ENCODE assay signal across 1 cellular context in genomic region chr3:196440696-196441095, GRCh38.
TF ChIP-seq lines count a peak whose summit lies in the region.

No MANE protein-coding gene starts in this region.

TF ChIP-seq in IMR-90, 13 proteins besides CTCF, POLR2A, EP300 and RAD21:
- no peak for TF ChIP-seq MAZ (IDR thresholded peaks at IDR 0.05; ENCODE audit: borderline replicate concordance, low read depth, low read length)
- no peak for TF ChIP-seq NFE2L2 (IDR thresholded peaks at IDR 0.05; ENCODE audit: low read depth, low read length)
- no peak for TF ChIP-seq CEBPB (IDR thresholded peaks at IDR 0.05; ENCODE audit: low read depth, low read length)
- no peak for TF ChIP-seq BHLHE40 (IDR thresholded peaks at IDR 0.05; ENCODE audit: low read depth, low read length)
- TF ChIP-seq USF2 (IDR thresholded peaks at IDR 0.05; ENCODE audit: low read depth, low read length): no peak
- no peak for TF ChIP-seq SMC3 (IDR thresholded peaks at IDR 0.05; ENCODE audit: low read depth, low read length)
- no peak for TF ChIP-seq FOS (IDR thresholded peaks at IDR 0.05; ENCODE audit: low read depth, low read length)
- no peak for TF ChIP-seq RFX5 (IDR thresholded peaks at IDR 0.05; ENCODE audit: low read depth, low read length)
- no peak for TF ChIP-seq MXI1 (IDR thresholded peaks at IDR 0.05; ENCODE audit: borderline replicate concordance, low read depth, low read length)
- TF ChIP-seq RCOR1 (IDR thresholded peaks at IDR 0.05; ENCODE audit: insufficient replicate concordance, low read length): no peak
- TF ChIP-seq CHD1 (IDR thresholded peaks at IDR 0.05; ENCODE audit: low read depth, low read length): no peak
- no peak for TF ChIP-seq ELK1 (IDR thresholded peaks at IDR 0.05; ENCODE audit: borderline replicate concordance, low read depth, low read length)
- no peak for TF ChIP-seq MAFK (IDR thresholded peaks at IDR 0.05; ENCODE audit: low read depth, low read length)
